In genomic region chrX:46903458-46904242, GRCh38 we compare ENCODE assay signal across 8 cellular contexts. TPM values are rescaled to one million over a fixed set of nuclear protein-coding genes. Genes with fewer than 3 reads are reported as not detected.
A peak's percentile ranks its signal among the peaks of the same experiment; 100 is the strongest.
DNase-seq lines count a peak whose midpoint lies in the region; ATAC-seq and TF ChIP-seq lines count a peak whose summit lies in the region.

No MANE protein-coding gene starts in this region.

- H3K4me3 ChIP-seq in AG09309 (ENCODE audit: control insufficient read depth, low read depth, low read length) = peak overlapping the region; percentile 70
- peak overlapping the region; percentile 63 for H3K4me3 ChIP-seq in coronary artery

- ATAC-seq in GM18873 (IDR thresholded peaks at IDR 0.05; ENCODE audit: low FRiP score, unreplicated experiment) = peak; percentile 85
- ATAC-seq in HG03196 (IDR thresholded peaks at IDR 0.05; ENCODE audit: unreplicated experiment) = peak; percentile 87
- ATAC-seq in left colon = peak; percentile 100

- TF ChIP-seq CTCF in AG09309 (IDR thresholded peaks at IDR 0.05; ENCODE audit: control insufficient read depth, insufficient read depth, low read depth, low read length, missing control alignments) = peak; percentile 54
- TF ChIP-seq CTCF in coronary artery (IDR thresholded peaks at IDR 0.05) = peak; percentile 52

- peak; percentile 14 for DNase-seq in AG09309 (ENCODE audit: low read depth)
- DNase-seq in NCI-H2227 (lab: John Stamatoyannopoulos, UW; ENCODE audit: unreplicated experiment) = peak; percentile 85
- peak; percentile 37 for DNase-seq in activated CD4-positive, CD25-positive, alpha-beta regulatory T cell treated with anti-CD3 and anti-CD28 coated beads, Interleukin-2, amount 50 U/mL, for 72 hours
- peak; percentile 86 for DNase-seq in coronary artery (ENCODE audit: low spot score)
- peak; percentile 63 to 78 for DNase-seq in left colon
- DNase-seq in stimulated activated CD4-positive, alpha-beta T cell treated with anti-CD3 and anti-CD28 coated beads, Interleukin-2, amount 100 ng/mL, for 24 hours = peak; percentile 45 to 60

- intact Hi-C loops in left colon (cut with DNase I, micrococcal nuclease) = no loop called here

- H3K27ac ChIP-seq in coronary artery = no peak overlapping the region

RNA-seq across cellular contexts. Expression of gene JADE3, which starts 8.6 kb away (rescaled TPM):
- total RNA-seq in left colon = 1 to 10 TPM; 7.0 to 7.4 TPM

Comparison
In these comparisons a context has a peak if more than half of its experiments do, and no peak if none do; other contexts are left out.
1. DNase-seq: peak in every context shown above with its lines; median percentile 86 in coronary artery; 85 in NCI-H2227; 70 in left colon; 52 in stimulated activated CD4-positive, alpha-beta T cell treated with anti-CD3 and anti-CD28 coated beads, Interleukin-2, amount 100 ng/mL, for 24 hours; 37 in activated CD4-positive, CD25-positive, alpha-beta regulatory T cell treated with anti-CD3 and anti-CD28 coated beads, Interleukin-2, amount 50 U/mL, for 72 hours; 14 in AG09309.